In genomic region chr2:217366996-217367395, GRCh38 we compare ENCODE assay signal across 1 cellular context.
TF ChIP-seq lines count a peak whose summit lies in the region.

No MANE protein-coding gene starts in this region.

TF ChIP-seq in SK-N-SH treated with all-trans-retinoic acid at 6 μM for 48 hours, 23 proteins besides CTCF, POLR2A, EP300 and RAD21 (continued from another document):
- TF ChIP-seq POU6F1 (CRISPR knock-in tag; IDR thresholded peaks at IDR 0.05; ENCODE audit: borderline replicate concordance, low read depth) (no peak), ESRRG (CRISPR knock-in tag; IDR thresholded peaks at IDR 0.05) (no peak), ZNF565 (CRISPR knock-in tag; conservative IDR thresholded peaks at IDR 0.05; ENCODE audit: low read depth) (no peak)
TF ChIP-seq in SK-N-SH treated with all-trans-retinoic acid at 6 μM for 48 hours: peak in this region for 0.
